3 cellular contexts compared by ENCODE assay signal in genomic region chr12:6167327-6168280, GRCh38.
TF ChIP-seq lines count a peak whose summit lies in the region.

No MANE protein-coding gene starts in this region.

TF ChIP-seq in K562, 482 proteins besides CTCF, POLR2A, EP300 and RAD21 (continued from another document and continues in another):
- no peak for TF ChIP-seq TCF15 (CRISPR knock-in tag; IDR thresholded peaks at IDR 0.05)
- TF ChIP-seq PHF8 (IDR thresholded peaks at IDR 0.05; ENCODE audit: borderline replicate concordance, low read length): peak; percentile 28; the same call in 1 of the 2 replicates
- TF ChIP-seq FOXA3 (CRISPR knock-in tag; conservative IDR thresholded peaks at IDR 0.05 in 1 of 2, IDR thresholded peaks at IDR 0.05 in 1 of 2): no peak
- no peak for TF ChIP-seq ZBTB49 (CRISPR knock-in tag; IDR thresholded peaks at IDR 0.05; ENCODE audit: borderline replicate concordance)
- no peak for TF ChIP-seq DNMT1 (IDR thresholded peaks at IDR 0.05)
- TF ChIP-seq SIX5 (IDR thresholded peaks at IDR 0.05; ENCODE audit: borderline replicate concordance in 1 of 2, insufficient read depth in 1 of 2, low read depth in 1 of 2, low read length in 2 of 2): no peak
- TF ChIP-seq ZNF780A (CRISPR knock-in tag; IDR thresholded peaks at IDR 0.05): no peak
- TF ChIP-seq SMC3 (conservative IDR thresholded peaks at IDR 0.05; ENCODE audit: insufficient read depth, low read depth, low read length): no peak
- TF ChIP-seq ZNF3 (CRISPR knock-in tag; IDR thresholded peaks at IDR 0.05): no peak
- peak; percentile 64 for TF ChIP-seq ZKSCAN8 (CRISPR knock-in tag; IDR thresholded peaks at IDR 0.05)
- TF ChIP-seq ZNF699 (CRISPR knock-in tag; IDR thresholded peaks at IDR 0.05; ENCODE audit: insufficient replicate concordance): no peak
- TF ChIP-seq ZNF263 (CRISPR knock-in tag; IDR thresholded peaks at IDR 0.05; ENCODE audit: borderline replicate concordance): no peak; the same call in 1 of the 2 replicates
- TF ChIP-seq, protein P1, sequence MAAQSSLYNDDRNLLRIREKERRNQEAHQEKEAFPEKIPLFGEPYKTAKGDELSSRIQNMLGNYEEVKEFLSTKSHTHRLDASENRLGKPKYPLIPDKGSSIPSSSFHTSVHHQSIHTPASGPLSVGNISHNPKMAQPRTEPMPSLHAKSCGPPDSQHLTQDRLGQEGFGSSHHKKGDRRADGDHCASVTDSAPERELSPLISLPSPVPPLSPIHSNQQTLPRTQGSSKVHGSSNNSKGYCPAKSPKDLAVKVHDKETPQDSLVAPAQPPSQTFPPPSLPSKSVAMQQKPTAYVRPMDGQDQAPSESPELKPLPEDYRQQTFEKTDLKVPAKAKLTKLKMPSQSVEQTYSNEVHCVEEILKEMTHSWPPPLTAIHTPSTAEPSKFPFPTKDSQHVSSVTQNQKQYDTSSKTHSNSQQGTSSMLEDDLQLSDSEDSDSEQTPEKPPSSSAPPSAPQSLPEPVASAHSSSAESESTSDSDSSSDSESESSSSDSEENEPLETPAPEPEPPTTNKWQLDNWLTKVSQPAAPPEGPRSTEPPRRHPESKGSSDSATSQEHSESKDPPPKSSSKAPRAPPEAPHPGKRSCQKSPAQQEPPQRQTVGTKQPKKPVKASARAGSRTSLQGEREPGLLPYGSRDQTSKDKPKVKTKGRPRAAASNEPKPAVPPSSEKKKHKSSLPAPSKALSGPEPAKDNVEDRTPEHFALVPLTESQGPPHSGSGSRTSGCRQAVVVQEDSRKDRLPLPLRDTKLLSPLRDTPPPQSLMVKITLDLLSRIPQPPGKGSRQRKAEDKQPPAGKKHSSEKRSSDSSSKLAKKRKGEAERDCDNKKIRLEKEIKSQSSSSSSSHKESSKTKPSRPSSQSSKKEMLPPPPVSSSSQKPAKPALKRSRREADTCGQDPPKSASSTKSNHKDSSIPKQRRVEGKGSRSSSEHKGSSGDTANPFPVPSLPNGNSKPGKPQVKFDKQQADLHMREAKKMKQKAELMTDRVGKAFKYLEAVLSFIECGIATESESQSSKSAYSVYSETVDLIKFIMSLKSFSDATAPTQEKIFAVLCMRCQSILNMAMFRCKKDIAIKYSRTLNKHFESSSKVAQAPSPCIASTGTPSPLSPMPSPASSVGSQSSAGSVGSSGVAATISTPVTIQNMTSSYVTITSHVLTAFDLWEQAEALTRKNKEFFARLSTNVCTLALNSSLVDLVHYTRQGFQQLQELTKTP (IDR thresholded peaks at IDR 0.05; ENCODE audit: low read depth in 1 of 2, partially characterized antibody in 2 of 2): peak in 1 of 2 experiments; percentile 91

TF ChIP-seq in liver, 16 proteins besides CTCF, POLR2A, EP300 and RAD21 (continued from another document):
- TF ChIP-seq, protein P2, sequence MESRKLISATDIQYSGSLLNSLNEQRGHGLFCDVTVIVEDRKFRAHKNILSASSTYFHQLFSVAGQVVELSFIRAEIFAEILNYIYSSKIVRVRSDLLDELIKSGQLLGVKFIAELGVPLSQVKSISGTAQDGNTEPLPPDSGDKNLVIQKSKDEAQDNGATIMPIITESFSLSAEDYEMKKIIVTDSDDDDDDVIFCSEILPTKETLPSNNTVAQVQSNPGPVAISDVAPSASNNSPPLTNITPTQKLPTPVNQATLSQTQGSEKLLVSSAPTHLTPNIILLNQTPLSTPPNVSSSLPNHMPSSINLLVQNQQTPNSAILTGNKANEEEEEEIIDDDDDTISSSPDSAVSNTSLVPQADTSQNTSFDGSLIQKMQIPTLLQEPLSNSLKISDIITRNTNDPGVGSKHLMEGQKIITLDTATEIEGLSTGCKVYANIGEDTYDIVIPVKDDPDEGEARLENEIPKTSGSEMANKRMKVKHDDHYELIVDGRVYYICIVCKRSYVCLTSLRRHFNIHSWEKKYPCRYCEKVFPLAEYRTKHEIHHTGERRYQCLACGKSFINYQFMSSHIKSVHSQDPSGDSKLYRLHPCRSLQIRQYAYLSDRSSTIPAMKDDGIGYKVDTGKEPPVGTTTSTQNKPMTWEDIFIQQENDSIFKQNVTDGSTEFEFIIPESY (IDR thresholded peaks at IDR 0.05): no peak
- TF ChIP-seq NR2F2 (IDR thresholded peaks at IDR 0.05) (peak; percentile 5), HNF4G (IDR thresholded peaks at IDR 0.05) (no peak), FOXA1 (IDR thresholded peaks at IDR 0.05) (no peak), YY1 (IDR thresholded peaks at IDR 0.05) (no peak), EGR1 (IDR thresholded peaks at IDR 0.05; ENCODE audit: low read depth in 2 of 2) (no peak), SP1 (IDR thresholded peaks at IDR 0.05) (no peak), MAX (IDR thresholded peaks at IDR 0.05) (no peak), RXRA (IDR thresholded peaks at IDR 0.05) (no peak), GABPA (IDR thresholded peaks at IDR 0.05 in 1 of 2, conservative IDR thresholded peaks at IDR 0.05 in 1 of 2) (no peak), FOXA2 (IDR thresholded peaks at IDR 0.05) (no peak), HNF4A (conservative IDR thresholded peaks at IDR 0.05) (no peak), TAF1 (conservative IDR thresholded peaks at IDR 0.05) (no peak)
- TF ChIP-seq, protein P3, sequence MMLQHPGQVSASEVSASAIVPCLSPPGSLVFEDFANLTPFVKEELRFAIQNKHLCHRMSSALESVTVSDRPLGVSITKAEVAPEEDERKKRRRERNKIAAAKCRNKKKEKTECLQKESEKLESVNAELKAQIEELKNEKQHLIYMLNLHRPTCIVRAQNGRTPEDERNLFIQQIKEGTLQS (IDR thresholded peaks at IDR 0.05): no peak
- TF ChIP-seq, protein P4, sequence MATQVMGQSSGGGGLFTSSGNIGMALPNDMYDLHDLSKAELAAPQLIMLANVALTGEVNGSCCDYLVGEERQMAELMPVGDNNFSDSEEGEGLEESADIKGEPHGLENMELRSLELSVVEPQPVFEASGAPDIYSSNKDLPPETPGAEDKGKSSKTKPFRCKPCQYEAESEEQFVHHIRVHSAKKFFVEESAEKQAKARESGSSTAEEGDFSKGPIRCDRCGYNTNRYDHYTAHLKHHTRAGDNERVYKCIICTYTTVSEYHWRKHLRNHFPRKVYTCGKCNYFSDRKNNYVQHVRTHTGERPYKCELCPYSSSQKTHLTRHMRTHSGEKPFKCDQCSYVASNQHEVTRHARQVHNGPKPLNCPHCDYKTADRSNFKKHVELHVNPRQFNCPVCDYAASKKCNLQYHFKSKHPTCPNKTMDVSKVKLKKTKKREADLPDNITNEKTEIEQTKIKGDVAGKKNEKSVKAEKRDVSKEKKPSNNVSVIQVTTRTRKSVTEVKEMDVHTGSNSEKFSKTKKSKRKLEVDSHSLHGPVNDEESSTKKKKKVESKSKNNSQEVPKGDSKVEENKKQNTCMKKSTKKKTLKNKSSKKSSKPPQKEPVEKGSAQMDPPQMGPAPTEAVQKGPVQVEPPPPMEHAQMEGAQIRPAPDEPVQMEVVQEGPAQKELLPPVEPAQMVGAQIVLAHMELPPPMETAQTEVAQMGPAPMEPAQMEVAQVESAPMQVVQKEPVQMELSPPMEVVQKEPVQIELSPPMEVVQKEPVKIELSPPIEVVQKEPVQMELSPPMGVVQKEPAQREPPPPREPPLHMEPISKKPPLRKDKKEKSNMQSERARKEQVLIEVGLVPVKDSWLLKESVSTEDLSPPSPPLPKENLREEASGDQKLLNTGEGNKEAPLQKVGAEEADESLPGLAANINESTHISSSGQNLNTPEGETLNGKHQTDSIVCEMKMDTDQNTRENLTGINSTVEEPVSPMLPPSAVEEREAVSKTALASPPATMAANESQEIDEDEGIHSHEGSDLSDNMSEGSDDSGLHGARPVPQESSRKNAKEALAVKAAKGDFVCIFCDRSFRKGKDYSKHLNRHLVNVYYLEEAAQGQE (IDR thresholded peaks at IDR 0.05): no peak

TF ChIP-seq in HEK293T, 16 proteins besides CTCF, POLR2A, EP300 and RAD21 (continued from another document):
- no peak for TF ChIP-seq CTBP1 (IDR thresholded peaks at IDR 0.05; ENCODE audit: borderline replicate concordance)
- TF ChIP-seq SUZ12 (IDR thresholded peaks at IDR 0.05): no peak
- no peak for TF ChIP-seq ZNF384 (IDR thresholded peaks at IDR 0.05)
- TF ChIP-seq BHLHE40 (IDR thresholded peaks at IDR 0.05; ENCODE audit: borderline replicate concordance): no peak
- no peak for TF ChIP-seq ARNT (IDR thresholded peaks at IDR 0.05)
- TF ChIP-seq ELF4 (IDR thresholded peaks at IDR 0.05): no peak
- no peak for TF ChIP-seq LEF1 (IDR thresholded peaks at IDR 0.05; ENCODE audit: borderline replicate concordance)
- no peak for TF ChIP-seq FOXK2 (IDR thresholded peaks at IDR 0.05)
- no peak for TF ChIP-seq NFRKB (IDR thresholded peaks at IDR 0.05)
- no peak for TF ChIP-seq HDGF (IDR thresholded peaks at IDR 0.05; ENCODE audit: borderline replicate concordance)
